ENCODE assay signal across 1 cellular context in the genomic region with DNA sequence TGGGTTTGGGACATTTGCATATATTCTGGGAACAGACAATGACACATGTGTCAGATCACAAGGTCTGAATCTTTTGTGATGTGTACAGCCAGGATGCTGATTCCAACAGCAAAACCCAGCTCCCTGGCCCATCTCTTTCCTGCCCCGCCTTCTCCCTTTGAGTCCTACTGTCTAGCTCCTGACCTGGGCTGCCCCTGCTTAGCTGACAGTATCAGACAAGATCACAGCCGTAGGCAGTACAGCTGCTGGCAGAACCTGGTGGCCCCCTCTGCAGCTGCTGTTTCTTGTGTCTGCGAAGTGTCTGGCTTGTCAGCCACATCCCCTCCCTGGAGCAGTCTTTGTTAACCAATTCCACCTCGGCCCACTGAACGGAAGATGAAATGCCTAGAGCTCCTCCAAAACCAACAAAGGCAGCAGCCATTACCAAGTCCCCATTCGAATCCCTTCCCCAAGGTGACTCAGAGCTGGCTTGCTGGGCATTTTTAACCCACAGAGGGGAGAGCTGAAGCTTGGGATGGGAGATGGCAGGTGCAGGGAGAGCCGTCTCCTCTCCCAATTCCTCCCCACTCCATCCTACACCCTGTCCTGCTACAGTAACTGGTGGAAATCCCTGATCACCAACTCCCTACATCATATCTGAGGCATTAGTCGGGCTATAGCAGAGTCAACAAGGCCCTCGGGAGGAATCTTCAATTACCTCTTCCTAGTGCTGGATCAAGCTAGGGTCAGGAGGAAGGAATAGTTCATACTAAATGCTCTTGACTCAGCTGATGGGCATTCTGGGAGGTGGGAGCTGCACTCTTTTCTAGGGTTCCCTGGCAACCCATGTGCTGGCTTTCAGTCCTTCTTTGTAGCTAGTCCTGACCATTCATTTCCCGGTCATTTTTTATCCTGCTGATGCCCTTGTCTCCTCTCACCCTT.
TF ChIP-seq lines count a peak whose summit lies in the region.

No MANE protein-coding gene starts in this region.

TF ChIP-seq in SK-N-SH, 30 proteins besides CTCF, POLR2A, EP300 and RAD21 (continued from another document):
- TF ChIP-seq, protein P1, sequence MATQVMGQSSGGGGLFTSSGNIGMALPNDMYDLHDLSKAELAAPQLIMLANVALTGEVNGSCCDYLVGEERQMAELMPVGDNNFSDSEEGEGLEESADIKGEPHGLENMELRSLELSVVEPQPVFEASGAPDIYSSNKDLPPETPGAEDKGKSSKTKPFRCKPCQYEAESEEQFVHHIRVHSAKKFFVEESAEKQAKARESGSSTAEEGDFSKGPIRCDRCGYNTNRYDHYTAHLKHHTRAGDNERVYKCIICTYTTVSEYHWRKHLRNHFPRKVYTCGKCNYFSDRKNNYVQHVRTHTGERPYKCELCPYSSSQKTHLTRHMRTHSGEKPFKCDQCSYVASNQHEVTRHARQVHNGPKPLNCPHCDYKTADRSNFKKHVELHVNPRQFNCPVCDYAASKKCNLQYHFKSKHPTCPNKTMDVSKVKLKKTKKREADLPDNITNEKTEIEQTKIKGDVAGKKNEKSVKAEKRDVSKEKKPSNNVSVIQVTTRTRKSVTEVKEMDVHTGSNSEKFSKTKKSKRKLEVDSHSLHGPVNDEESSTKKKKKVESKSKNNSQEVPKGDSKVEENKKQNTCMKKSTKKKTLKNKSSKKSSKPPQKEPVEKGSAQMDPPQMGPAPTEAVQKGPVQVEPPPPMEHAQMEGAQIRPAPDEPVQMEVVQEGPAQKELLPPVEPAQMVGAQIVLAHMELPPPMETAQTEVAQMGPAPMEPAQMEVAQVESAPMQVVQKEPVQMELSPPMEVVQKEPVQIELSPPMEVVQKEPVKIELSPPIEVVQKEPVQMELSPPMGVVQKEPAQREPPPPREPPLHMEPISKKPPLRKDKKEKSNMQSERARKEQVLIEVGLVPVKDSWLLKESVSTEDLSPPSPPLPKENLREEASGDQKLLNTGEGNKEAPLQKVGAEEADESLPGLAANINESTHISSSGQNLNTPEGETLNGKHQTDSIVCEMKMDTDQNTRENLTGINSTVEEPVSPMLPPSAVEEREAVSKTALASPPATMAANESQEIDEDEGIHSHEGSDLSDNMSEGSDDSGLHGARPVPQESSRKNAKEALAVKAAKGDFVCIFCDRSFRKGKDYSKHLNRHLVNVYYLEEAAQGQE (IDR thresholded peaks at IDR 0.05; ENCODE audit: low read depth, low read length): 0 out of 2 replicates have a peak, but pooled peaks have one; percentile 33
- TF ChIP-seq, protein P2, sequence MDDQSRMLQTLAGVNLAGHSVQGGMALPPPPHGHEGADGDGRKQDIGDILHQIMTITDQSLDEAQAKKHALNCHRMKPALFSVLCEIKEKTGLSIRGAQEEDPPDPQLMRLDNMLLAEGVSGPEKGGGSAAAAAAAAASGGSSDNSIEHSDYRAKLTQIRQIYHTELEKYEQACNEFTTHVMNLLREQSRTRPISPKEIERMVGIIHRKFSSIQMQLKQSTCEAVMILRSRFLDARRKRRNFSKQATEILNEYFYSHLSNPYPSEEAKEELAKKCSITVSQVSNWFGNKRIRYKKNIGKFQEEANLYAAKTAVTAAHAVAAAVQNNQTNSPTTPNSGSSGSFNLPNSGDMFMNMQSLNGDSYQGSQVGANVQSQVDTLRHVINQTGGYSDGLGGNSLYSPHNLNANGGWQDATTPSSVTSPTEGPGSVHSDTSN (IDR thresholded peaks at IDR 0.05): peak; percentile 62
- TF ChIP-seq TCF12 (IDR thresholded peaks at IDR 0.05) (peak; percentile 84), NFIC (IDR thresholded peaks at IDR 0.05; ENCODE audit: borderline replicate concordance) (no peak), FOSL2 (IDR thresholded peaks at IDR 0.05; ENCODE audit: borderline replicate concordance, low read depth) (no peak), MXI1 (IDR thresholded peaks at IDR 0.05; ENCODE audit: low read depth, low read length) (peak; percentile 90), GABPA (IDR thresholded peaks at IDR 0.05; ENCODE audit: low read depth) (no peak; the same call in 1 of the 2 replicates), POLR2AphosphoS5 (IDR thresholded peaks at IDR 0.05; ENCODE audit: low read depth, low read length) (peak; percentile 75), JUND (IDR thresholded peaks at IDR 0.05) (no peak), SMC3 (IDR thresholded peaks at IDR 0.05; ENCODE audit: low read depth, low read length) (0 out of 2 replicates have a peak, but pooled peaks have one; percentile 6), GATA2 (CRISPR knock-in tag; IDR thresholded peaks at IDR 0.05) (peak; percentile 99)
- TF ChIP-seq, protein P3, sequence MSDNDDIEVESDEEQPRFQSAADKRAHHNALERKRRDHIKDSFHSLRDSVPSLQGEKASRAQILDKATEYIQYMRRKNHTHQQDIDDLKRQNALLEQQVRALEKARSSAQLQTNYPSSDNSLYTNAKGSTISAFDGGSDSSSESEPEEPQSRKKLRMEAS (IDR thresholded peaks at IDR 0.05; ENCODE audit: low read depth): no peak
- TF ChIP-seq, protein P4, sequence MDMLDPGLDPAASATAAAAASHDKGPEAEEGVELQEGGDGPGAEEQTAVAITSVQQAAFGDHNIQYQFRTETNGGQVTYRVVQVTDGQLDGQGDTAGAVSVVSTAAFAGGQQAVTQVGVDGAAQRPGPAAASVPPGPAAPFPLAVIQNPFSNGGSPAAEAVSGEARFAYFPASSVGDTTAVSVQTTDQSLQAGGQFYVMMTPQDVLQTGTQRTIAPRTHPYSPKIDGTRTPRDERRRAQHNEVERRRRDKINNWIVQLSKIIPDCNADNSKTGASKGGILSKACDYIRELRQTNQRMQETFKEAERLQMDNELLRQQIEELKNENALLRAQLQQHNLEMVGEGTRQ (IDR thresholded peaks at IDR 0.05; ENCODE audit: borderline replicate concordance, low read depth, low read length): no peak
